In genomic region chr1:21367973-21368513, GRCh38 we compare ENCODE assay signal across 7 cellular contexts.
A peak's percentile ranks its signal among the peaks of the same experiment; 100 is the strongest.
DNase-seq lines count a peak whose midpoint lies in the region; ATAC-seq, FAIRE-seq and TF ChIP-seq lines count a peak whose summit lies in the region.
"Not testable (repeated sequence)": the region's sequence is repeated elsewhere in the genome, so short reads cannot be mapped to it uniquely, and the experiment has no call there.

No MANE protein-coding gene starts in this region.

- POLR2A ChIA-PET in IMR-90 (lab: Charles Lee; ENCODE audit: unreplicated experiment): not testable (repeated sequence)
- POLR2A ChIA-PET in WTC11 (lab: Charles Lee): interaction anchor here (0.7 to 1.2 kb wide), 4 partner anchors 14 to 156 kb away, joined by 3 to 7 read pairs (median 4); no protein-coding TSS in a partner anchor
- POLR2A ChIA-PET in endothelial cell of umbilical vein (lab: Charles Lee): interaction anchor here (0.6 to 0.7 kb wide), 2 partner anchors 38 to 152 kb away, joined by 3 to 4 read pairs; no protein-coding TSS in a partner anchor

- not testable (repeated sequence) for H4K5ac ChIP-seq in IMR-90 (ENCODE audit: low read depth, low read length)

- not testable (repeated sequence) for DNase-seq in IMR-90; WTC11 (ENCODE audit: low spot score); endothelial cell of umbilical vein (ENCODE audit: low read depth, low spot score)
- peak in 2 of 3 donors; percentile 37 to 57 for DNase-seq in mucosa of descending colon
- peak; percentile 46 for DNase-seq in transverse colon

- not testable (repeated sequence) for H2AK5ac ChIP-seq in IMR-90 (ENCODE audit: low read depth, low read length)

- not testable (repeated sequence) for H3K9ac ChIP-seq in BLaER1 treated with 17β-estradiol and CSF1 and Interleukin-3, amounts not matched to agents 10 nM and 100 nM; IMR-90 (ENCODE audit: low read depth, low read length); endothelial cell of umbilical vein (replicated peaks; ENCODE audit: extremely low read depth, insufficient read depth, low read length)
- peak overlapping the region; percentile 1 for H3K9ac ChIP-seq in rectal smooth muscle tissue (ENCODE audit: low read length)

- H3K9me3 Mint-ChIP-seq in WTC11: not testable (repeated sequence)

- not testable (repeated sequence) for TF ChIP-seq EP300 in transverse colon (IDR thresholded peaks at IDR 0.05; ENCODE audit: low read depth)

- peak overlapping the region in 7 of 11 experiments; percentile 1 to 60 (median 36); a peak in 7 of 22 replicates for H3K4me2 ChIP-seq in BLaER1 treated with 17β-estradiol and CSF1 and Interleukin-3, amounts not matched to agents 10 nM and 100 nM
- H3K4me2 ChIP-seq in IMR-90 (ENCODE audit: low read depth, low read length): not testable (repeated sequence)
- H3K4me2 ChIP-seq in endothelial cell of umbilical vein (ENCODE audit: insufficient read depth, low read length): peak overlapping the region; percentile 27

- not testable (repeated sequence) for BruUV-seq in IMR-90 (replicated peaks; lab: Mats Ljungman, UMichigan); endothelial cell of umbilical vein (replicated peaks; lab: Mats Ljungman, UMichigan)

- H2BK120ac ChIP-seq in IMR-90 (ENCODE audit: low read depth, low read length): not testable (repeated sequence)

- H2BK15ac ChIP-seq in IMR-90 (ENCODE audit: low read depth, low read length): not testable (repeated sequence)

- H3K27ac Mint-ChIP-seq in WTC11: not testable (repeated sequence)

- H2AFZ ChIP-seq in IMR-90 (replicated peaks; ENCODE audit: low read length, poor library complexity): peak overlapping the region; percentile 89
- H2AFZ ChIP-seq in endothelial cell of umbilical vein (ENCODE audit: low read depth, low read length): peak overlapping the region; percentile 11

- not testable (repeated sequence) for H3K9me3 ChIP-seq in BLaER1 treated with 17β-estradiol and CSF1 and Interleukin-3, amounts not matched to agents 10 nM and 100 nM (replicated peaks in 1 of 11); IMR-90 (ENCODE audit: control insufficient read depth, insufficient read depth, low read length); endothelial cell of umbilical vein (replicated peaks; ENCODE audit: control insufficient read depth, insufficient read depth, low read length); mucosa of descending colon; transverse colon

- H3K4me1 ChIP-seq in BLaER1 treated with 17β-estradiol and CSF1 and Interleukin-3, amounts not matched to agents 10 nM and 100 nM: peaks cover 0 to 16% (median 8%) of the 10 kb centered on the region in 10 experiments; a peak in 12 of 20 replicates
- H3K4me1 ChIP-seq in IMR-90 (ENCODE audit: control insufficient read depth, insufficient read depth, low read length); endothelial cell of umbilical vein (ENCODE audit: control insufficient read depth, extremely low read depth, insufficient read depth, low read length); mucosa of descending colon (ENCODE audit: low read depth); rectal smooth muscle tissue (ENCODE audit: control insufficient read depth, insufficient read depth, low read length); transverse colon: not testable (repeated sequence)

- H3K36me3 Mint-ChIP-seq in WTC11: not testable (repeated sequence)

- H3K36me3 ChIP-seq in BLaER1 treated with 17β-estradiol and CSF1 and Interleukin-3, amounts not matched to agents 10 nM and 100 nM; IMR-90 (ENCODE audit: control insufficient read depth, insufficient read depth, low read length); endothelial cell of umbilical vein (ENCODE audit: control insufficient read depth in 2 of 2, extremely low read depth in 1 of 2, insufficient read depth in 2 of 2, low read length in 2 of 2); mucosa of descending colon (ENCODE audit: low read depth); rectal smooth muscle tissue (ENCODE audit: control insufficient read depth, insufficient read depth, low read length); transverse colon: not testable (repeated sequence)

- not testable (repeated sequence) for TF ChIP-seq CTCF in IMR-90 (conservative IDR thresholded peaks at IDR 0.05; ENCODE audit: low read depth, low read length); WTC11 (IDR thresholded peaks at IDR 0.05); endothelial cell of umbilical vein (IDR thresholded peaks at IDR 0.05; ENCODE audit: extremely low read depth in 1 of 2, insufficient read depth in 1 of 2, low read depth in 1 of 2, low read length in 2 of 2); mucosa of descending colon (IDR thresholded peaks at IDR 0.05); transverse colon (IDR thresholded peaks at IDR 0.05)

- H3K18ac ChIP-seq in IMR-90 (ENCODE audit: low read depth, low read length): not testable (repeated sequence)

- not testable (repeated sequence) for TF ChIP-seq RAD21 in IMR-90 (IDR thresholded peaks at IDR 0.05; ENCODE audit: low read length)

- not testable (repeated sequence) for H3K27ac ChIP-seq in BLaER1 treated with 17β-estradiol and CSF1 and Interleukin-3, amounts not matched to agents 10 nM and 100 nM; IMR-90 (ENCODE audit: insufficient read depth, low read length); endothelial cell of umbilical vein (ENCODE audit: insufficient read depth, low read depth, low read length); rectal smooth muscle tissue (ENCODE audit: low read depth, low read length)
- peak overlapping the region in 2 of 4 donors; percentile 44 to 59 for H3K27ac ChIP-seq in transverse colon

- H3K4ac ChIP-seq in IMR-90 (ENCODE audit: low read depth, low read length): 0 out of 2 replicates have a peak overlapping the region, but pooled peaks have one; percentile 18

- intact Hi-C loops in IMR-90 (cut with micrococcal nuclease) (loop anchor here (1.0 to 5.0 kb wide), 3 partner anchors 113 to 671 kb away; no protein-coding TSS in a partner anchor), endothelial cell of umbilical vein (cut with micrococcal nuclease) (loop anchor here (1.0 to 2.0 kb wide), 8 partner anchors 23 to 672 kb away; no protein-coding TSS in a partner anchor), mucosa of descending colon (cut with DNase I, micrococcal nuclease) (loop anchor here (5.0 to 10.0 kb wide), 2 partner anchors 133 to 136 kb away; no protein-coding TSS in a partner anchor), transverse colon (cut with DNase I; ENCODE audit: low total_unique reads) (loop anchor here (1.0 kb wide), 2 partner anchors 113 to 136 kb away; no protein-coding TSS in a partner anchor)

- dilution Hi-C loops in IMR-90 (cut with HindIII; ENCODE audit: low sequenced_read_pairs, unreplicated experiment): not testable (repeated sequence)
- dilution Hi-C loops in endothelial cell of umbilical vein (cut with MboI; ENCODE audit: extremely low pct_ligation_motif_present, low sequenced_read_pairs): loop anchor here (10.0 kb wide), 1 partner anchor 123 kb away; no protein-coding TSS in a partner anchor

- H2BK5ac ChIP-seq in IMR-90 (ENCODE audit: low read depth, low read length, poor library complexity, severe bottlenecking): not testable (repeated sequence)

- WGBS in IMR-90 (ENCODE audit: extremely low coverage in 2 of 2, insufficient read length in 1 of 2), 2 experiments: no CpG with 5 or more reads among the region's 14 CpGs
- whole genome bisulfite sequencing in transverse colon (ENCODE audit: low coverage in 1 of 2), 2 donors: 39 to 48% methylated on average over 14 of the region's 14 CpGs

- H3K4me3 ChIP-seq in BLaER1 treated with 17β-estradiol and CSF1 and Interleukin-3, amounts not matched to agents 10 nM and 100 nM; IMR-90 (ENCODE audit: insufficient read depth, low read depth, low read length); endothelial cell of umbilical vein (replicated peaks in 1 of 3; ENCODE audit: insufficient read depth in 1 of 3, low read depth in 1 of 3, low read length in 3 of 3); mucosa of descending colon; rectal smooth muscle tissue (ENCODE audit: low read length): not testable (repeated sequence)
- peak overlapping the region in 1 of 4 donors; percentile 8 for H3K4me3 ChIP-seq in transverse colon

- not testable (repeated sequence) for H4K91ac ChIP-seq in IMR-90 (ENCODE audit: insufficient read depth, low read depth, low read length)

- not testable (repeated sequence) for TF ChIP-seq POLR2A in IMR-90 (IDR thresholded peaks at IDR 0.05; ENCODE audit: low read depth, low read length); endothelial cell of umbilical vein (IDR thresholded peaks at IDR 0.05; ENCODE audit: low read depth, low read length); transverse colon (IDR thresholded peaks at IDR 0.05)

- H3K79me2 ChIP-seq in endothelial cell of umbilical vein (ENCODE audit: control insufficient read depth, insufficient read depth, low read length): not testable (repeated sequence)

- not testable (repeated sequence) for H4K20me1 ChIP-seq in BLaER1 treated with 17β-estradiol and CSF1 and Interleukin-3, amounts not matched to agents 10 nM and 100 nM; IMR-90 (ENCODE audit: insufficient read depth, low read length); endothelial cell of umbilical vein (replicated peaks; ENCODE audit: control insufficient read depth, extremely low read depth, insufficient read depth, low read length)

- not testable (repeated sequence) for FAIRE-seq in endothelial cell of umbilical vein (lab: Jason Lieb, UNC)

- H3K23ac ChIP-seq in IMR-90 (ENCODE audit: low read depth, low read length): not testable (repeated sequence)

- H3K4me3 Mint-ChIP-seq in WTC11: not testable (repeated sequence)

- not testable (repeated sequence) for H3K27me3 Mint-ChIP-seq in WTC11 (ENCODE audit: low read depth)

- CTCF ChIA-PET in IMR-90 (lab: Yijun Ruan, JAX) (interaction anchor here (0.6 to 1.9 kb wide), 22 partner anchors 14 to 671 kb away, joined by 3 to 21 read pairs (median 5); no protein-coding TSS in a partner anchor), WTC11 (lab: Charles Lee) (interaction anchor here (0.6 to 11.0 kb wide), 62 partner anchors 8 to 734 kb away, joined by 3 to 255 read pairs (median 7); partner anchors contain the start of genes ALPL, ECE1 and NBPF3), endothelial cell of umbilical vein (lab: Charles Lee) (interaction anchor here (0.5 to 10.1 kb wide), 51 partner anchors 11 to 1049 kb away, joined by 3 to 301 read pairs (median 7); partner anchors contain the start of gene ECE1)

- H3K14ac ChIP-seq in IMR-90 (replicated peaks; ENCODE audit: low read depth, low read length): not testable (repeated sequence)

- peak overlapping the region; percentile 31; the same call in 1 of the 2 replicates for H2BK20ac ChIP-seq in IMR-90 (ENCODE audit: low read depth, low read length)

- peak overlapping the region in 1 of 2 experiments; percentile 41; a peak in 1 of 4 replicates for H4K8ac ChIP-seq in IMR-90 (ENCODE audit: low read depth in 2 of 2, low read length in 2 of 2)

- in situ Hi-C loops in IMR-90 (cut with MboI; ENCODE audit: low sequenced_read_pairs) (loop anchor here (5.0 to 25.0 kb wide), 2 partner anchors 136 to 681 kb away; no protein-coding TSS in a partner anchor), transverse colon (cut with MboI; ENCODE audit: low pct_ligation_motif_present in 1 of 4, low pct_unique_long_range_greater_than_20kb in 1 of 4, low sequenced_read_pairs in 3 of 4) (loop anchor here (5.0 to 10.0 kb wide), 3 partner anchors 113 to 133 kb away; no protein-coding TSS in a partner anchor)

- H3K27me3 ChIP-seq in BLaER1 treated with 17β-estradiol and CSF1 and Interleukin-3, amounts not matched to agents 10 nM and 100 nM; IMR-90 (ENCODE audit: control insufficient read depth, insufficient read depth, low read length); endothelial cell of umbilical vein (ENCODE audit: control insufficient read depth in 2 of 2, insufficient read depth in 2 of 2, low read length in 2 of 2); rectal smooth muscle tissue (ENCODE audit: control insufficient read depth, insufficient read depth, low read length); transverse colon: not testable (repeated sequence)

- not testable (repeated sequence) for H3K79me1 ChIP-seq in IMR-90 (ENCODE audit: low read depth in 1 of 2, low read length in 2 of 2)

- not testable (repeated sequence) for H3K9me1 ChIP-seq in IMR-90 (ENCODE audit: insufficient read depth, low read length); endothelial cell of umbilical vein (replicated peaks; ENCODE audit: control insufficient read depth, extremely low read depth, insufficient read depth, low read length)

- not testable (repeated sequence) for H3K56ac ChIP-seq in IMR-90 (ENCODE audit: extremely low read depth, insufficient read depth, low read length)

- not testable (repeated sequence) for H3K4me1 Mint-ChIP-seq in WTC11

- ATAC-seq in IMR-90 (ENCODE audit: low read depth); WTC11: not testable (repeated sequence)
- ATAC-seq in mucosa of descending colon: peak; percentile 82

- H2AK9ac ChIP-seq in IMR-90 (replicated peaks; ENCODE audit: low read depth, low read length, poor library complexity): peak overlapping the region; percentile 85
